ENCODE assay signal across 15 cellular contexts in the genomic region with DNA sequence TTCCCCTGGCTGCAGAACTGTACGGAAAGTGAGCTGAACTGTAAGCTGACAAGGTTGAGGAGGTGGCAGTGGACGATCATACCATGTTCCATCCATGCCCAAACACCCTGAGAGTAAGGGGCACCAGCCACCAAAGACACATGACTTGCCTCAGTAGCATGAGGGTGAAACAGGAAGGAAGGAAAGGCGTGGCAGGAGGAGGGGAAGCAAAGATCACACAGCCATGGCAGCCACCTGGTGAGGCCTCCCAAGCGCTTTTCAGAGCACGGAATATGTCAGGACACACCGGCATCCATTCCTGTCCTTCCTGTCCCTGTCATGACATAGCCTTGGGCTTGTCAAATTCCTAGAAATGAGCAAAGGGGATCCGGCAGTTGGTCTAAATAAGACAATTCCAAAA.
"Had no signal": no experiment of that assay in that cellular context is flagged by ENCODE, and none has a peak within 500 bp of the region (broad histone marks: within the 10 kb centered on the region; RNA-seq: fewer than 3 reads in every experiment).

No MANE protein-coding gene starts in this region.

- H3K27ac ChIP-seq: foreskin keratinocyte, parathyroid adenoma, sigmoid colon, thyroid gland had no signal

- H3K9ac ChIP-seq: parathyroid adenoma had no signal

- H3K27ac Mint-ChIP-seq: nephron progenitor cell had no signal

- ATAC-seq: foreskin keratinocyte had no signal

- H3K9me3 ChIP-seq: sigmoid colon, thyroid gland had no signal

- H3K4me1 Mint-ChIP-seq: nephron progenitor cell had no signal

- H3K36me3 ChIP-seq: sigmoid colon, thyroid gland had no signal

- H3K9me3 Mint-ChIP-seq: nephron progenitor cell had no signal

- H3K27me3 ChIP-seq: sigmoid colon, thyroid gland had no signal

- DNase-seq: activated CD4-positive, alpha-beta T cell treated with anti-CD3 and anti-CD28 coated beads, Interleukin-2, amount 50 U/mL, for 4 hours; activated naive CD4-positive, alpha-beta T cell treated with Interleukin-2 at 50 U/mL for 16 hours; activated T-cell treated with anti-CD3 and anti-CD28 coated beads, Interleukin-2, amount 50 U/mL, for 48 hours; amygdala; dermis blood vessel endothelial cell; effector CD8-positive, alpha-beta T cell; foreskin keratinocyte; nephron progenitor cell; nucleus accumbens; sigmoid colon; stimulated activated CD4-positive, alpha-beta T cell treated with anti-CD3 and anti-CD28 coated beads, Interleukin-4, amount 100 ng/mL, for 1 hour; stimulated activated naive CD4-positive, alpha-beta T cell treated with Interleukin-2 at 50 U/mL for 16 hours; T-helper 9 cell; thyroid gland had no signal

- H3K4me3 Mint-ChIP-seq: nephron progenitor cell had no signal

- H3K4me3 ChIP-seq: sigmoid colon, thyroid gland had no signal

- H2AFZ ChIP-seq: parathyroid adenoma had no signal
